Comparison of ENCODE assay signal across 8 cellular contexts in genomic region chr10:61903991-61904350, GRCh38. TPM values are rescaled to one million over a fixed set of nuclear protein-coding genes. Genes with fewer than 3 reads are reported as not detected.
DNase-seq lines count a peak whose midpoint lies in the region; ATAC-seq and TF ChIP-seq lines count a peak whose summit lies in the region.

No MANE protein-coding gene starts in this region.

- H3K4me1 ChIP-seq in hepatocyte (ENCODE audit: insufficient read depth) = peaks cover 9% of the 10 kb centered on the region
- H3K4me1 ChIP-seq in smooth muscle cell (ENCODE audit: low read depth) = peaks cover 19% of the 10 kb centered on the region

- H3K27ac ChIP-seq in WERI-Rb-1 (no peak overlapping the region), hepatocyte (peak overlapping the region; percentile 99), smooth muscle cell (ENCODE audit: low read depth) (peak overlapping the region; percentile 97)

- 28% methylated on average over 1 of the region's 4 CpGs for WGBS in hepatocyte (ENCODE audit: low lambda C conversion rate, missing lambda C conversion rate)
- WGBS in smooth muscle cell (ENCODE audit: low lambda C conversion rate) = 13% methylated on average over 4 of the region's 4 CpGs

- H3K9ac ChIP-seq in smooth muscle cell (ENCODE audit: low read depth) = peak overlapping the region; percentile 99

- H3K4me3 ChIP-seq in WERI-Rb-1 (ENCODE audit: low read depth, low read length) (peak overlapping the region; percentile 72), hepatocyte (peak overlapping the region; percentile 70), smooth muscle cell (peak overlapping the region; percentile 81)

- H3F3A ChIP-seq in smooth muscle cell (ENCODE audit: low read depth) = peaks cover 29% of the 10 kb centered on the region

- no peak for TF ChIP-seq CTCF in WERI-Rb-1 (IDR thresholded peaks at IDR 0.05; ENCODE audit: low read depth, low read length)
- peak; percentile 11 for TF ChIP-seq CTCF in hepatocyte (IDR thresholded peaks at IDR 0.05; ENCODE audit: poor library complexity)
- TF ChIP-seq CTCF in smooth muscle cell (IDR thresholded peaks at IDR 0.05; ENCODE audit: borderline replicate concordance, insufficient read depth, poor library complexity, severe bottlenecking) = no peak

- no peaks in the 10 kb centered on the region for H3K9me3 ChIP-seq in WERI-Rb-1 (ENCODE audit: severe bottlenecking)
- no peaks in the 10 kb centered on the region for H3K9me3 ChIP-seq in hepatocyte (ENCODE audit: low read depth)
- H3K9me3 ChIP-seq in smooth muscle cell (replicated peaks; ENCODE audit: low read depth) = no peaks in the 10 kb centered on the region

- no peak for TF ChIP-seq POLR2A in GM18505 (IDR thresholded peaks at IDR 0.05; ENCODE audit: borderline replicate concordance, extremely low read depth, insufficient read depth, insufficient read length)

- H3K79me2 ChIP-seq in hepatocyte (peaks cover 69% of the 10 kb centered on the region), smooth muscle cell (ENCODE audit: low read depth) (peaks cover 65% of the 10 kb centered on the region)

- H3K4me2 ChIP-seq in hepatocyte (peak overlapping the region; percentile 90), smooth muscle cell (peak overlapping the region; percentile 95)

- H4K20me1 ChIP-seq in hepatocyte (ENCODE audit: insufficient read depth, poor library complexity, severe bottlenecking) (peaks cover 3% of the 10 kb centered on the region), smooth muscle cell (ENCODE audit: low read depth) (peaks cover 45% of the 10 kb centered on the region)

- H3K9me2 ChIP-seq in hepatocyte (replicated peaks; ENCODE audit: insufficient read depth) = no peaks in the 10 kb centered on the region

- DNase-seq in NCI-H1694 treated with DMSO at 0.1 percent for 48 hours (lab: John Stamatoyannopoulos, UW) (peak; percentile 34), NCI-H1694 (lab: John Stamatoyannopoulos, UW) (no peak), WERI-Rb-1 (no peak), hepatocyte (ENCODE audit: low spot score) (no peak), smooth muscle cell (lab: John Stamatoyannopoulos, UW; ENCODE audit: unreplicated experiment) (no peak)
- DNase-seq in stimulated activated CD4-positive, alpha-beta T cell treated with anti-CD3 and anti-CD28 coated beads, Interleukin-4, amount 100 ng/mL, for 1 hour = no peak

- H3K36me3 ChIP-seq in WERI-Rb-1 (no peaks in the 10 kb centered on the region), hepatocyte (replicated peaks; ENCODE audit: insufficient read depth, low read depth) (no peaks in the 10 kb centered on the region), smooth muscle cell (ENCODE audit: low read depth) (no peaks in the 10 kb centered on the region)

- H2AFZ ChIP-seq in hepatocyte = peak overlapping the region; percentile 56
- no peak overlapping the region for H2AFZ ChIP-seq in smooth muscle cell (ENCODE audit: low read depth)

- ATAC-seq in GM18505 (IDR thresholded peaks at IDR 0.05; ENCODE audit: unreplicated experiment) (no peak), GM19463 (IDR thresholded peaks at IDR 0.05; ENCODE audit: unreplicated experiment) (no peak)

- H3K27me3 ChIP-seq in WERI-Rb-1 (ENCODE audit: insufficient read depth, low read depth, severe bottlenecking) (no peaks in the 10 kb centered on the region), hepatocyte (no peaks in the 10 kb centered on the region), smooth muscle cell (ENCODE audit: low read depth) (no peaks in the 10 kb centered on the region)

RNA-seq across cellular contexts. Expression of gene ARID5B, which starts 2.5 kb away (rescaled TPM):
- total RNA-seq in hepatocyte (55.0 and 56.8 TPM in 2 replicates), smooth muscle cell (67.6 and 69.4 TPM in 2 replicates)
- polyA plus RNA-seq in hepatocyte (53.2 and 82.8 TPM in 2 replicates), smooth muscle cell (49.0 and 52.7 TPM in 2 replicates)
